2 cellular contexts compared by ENCODE assay signal in the genomic region with DNA sequence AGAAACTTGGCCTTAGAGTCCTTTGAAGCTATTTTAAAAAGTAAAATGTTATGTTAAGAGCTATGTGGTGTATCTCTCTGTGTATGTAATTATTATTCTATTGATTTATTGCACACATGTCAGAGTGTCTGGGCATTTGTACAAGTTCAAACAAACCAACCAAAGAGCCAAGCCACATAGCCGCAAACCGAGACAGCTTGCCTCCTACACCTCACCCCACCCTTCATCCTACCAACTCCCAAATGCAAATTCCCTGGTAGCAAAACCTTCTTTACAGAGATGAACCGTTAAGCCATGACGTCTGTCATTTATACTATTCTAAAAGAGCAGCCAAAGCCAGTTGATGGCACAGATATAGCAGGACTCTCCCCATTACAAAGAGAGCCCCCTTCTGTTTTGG.
TF ChIP-seq lines count a peak whose summit lies in the region.

No MANE protein-coding gene starts in this region.

TF ChIP-seq in GM23338, 12 proteins besides CTCF, POLR2A, EP300 and RAD21 (continued from another document):
- TF ChIP-seq, protein P1, sequence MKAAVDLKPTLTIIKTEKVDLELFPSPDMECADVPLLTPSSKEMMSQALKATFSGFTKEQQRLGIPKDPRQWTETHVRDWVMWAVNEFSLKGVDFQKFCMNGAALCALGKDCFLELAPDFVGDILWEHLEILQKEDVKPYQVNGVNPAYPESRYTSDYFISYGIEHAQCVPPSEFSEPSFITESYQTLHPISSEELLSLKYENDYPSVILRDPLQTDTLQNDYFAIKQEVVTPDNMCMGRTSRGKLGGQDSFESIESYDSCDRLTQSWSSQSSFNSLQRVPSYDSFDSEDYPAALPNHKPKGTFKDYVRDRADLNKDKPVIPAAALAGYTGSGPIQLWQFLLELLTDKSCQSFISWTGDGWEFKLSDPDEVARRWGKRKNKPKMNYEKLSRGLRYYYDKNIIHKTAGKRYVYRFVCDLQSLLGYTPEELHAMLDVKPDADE (IDR thresholded peaks at IDR 0.05): no peak
- TF ChIP-seq STAT1 (IDR thresholded peaks at IDR 0.05; ENCODE audit: unreplicated experiment): no peak
- TF ChIP-seq, protein P2, sequence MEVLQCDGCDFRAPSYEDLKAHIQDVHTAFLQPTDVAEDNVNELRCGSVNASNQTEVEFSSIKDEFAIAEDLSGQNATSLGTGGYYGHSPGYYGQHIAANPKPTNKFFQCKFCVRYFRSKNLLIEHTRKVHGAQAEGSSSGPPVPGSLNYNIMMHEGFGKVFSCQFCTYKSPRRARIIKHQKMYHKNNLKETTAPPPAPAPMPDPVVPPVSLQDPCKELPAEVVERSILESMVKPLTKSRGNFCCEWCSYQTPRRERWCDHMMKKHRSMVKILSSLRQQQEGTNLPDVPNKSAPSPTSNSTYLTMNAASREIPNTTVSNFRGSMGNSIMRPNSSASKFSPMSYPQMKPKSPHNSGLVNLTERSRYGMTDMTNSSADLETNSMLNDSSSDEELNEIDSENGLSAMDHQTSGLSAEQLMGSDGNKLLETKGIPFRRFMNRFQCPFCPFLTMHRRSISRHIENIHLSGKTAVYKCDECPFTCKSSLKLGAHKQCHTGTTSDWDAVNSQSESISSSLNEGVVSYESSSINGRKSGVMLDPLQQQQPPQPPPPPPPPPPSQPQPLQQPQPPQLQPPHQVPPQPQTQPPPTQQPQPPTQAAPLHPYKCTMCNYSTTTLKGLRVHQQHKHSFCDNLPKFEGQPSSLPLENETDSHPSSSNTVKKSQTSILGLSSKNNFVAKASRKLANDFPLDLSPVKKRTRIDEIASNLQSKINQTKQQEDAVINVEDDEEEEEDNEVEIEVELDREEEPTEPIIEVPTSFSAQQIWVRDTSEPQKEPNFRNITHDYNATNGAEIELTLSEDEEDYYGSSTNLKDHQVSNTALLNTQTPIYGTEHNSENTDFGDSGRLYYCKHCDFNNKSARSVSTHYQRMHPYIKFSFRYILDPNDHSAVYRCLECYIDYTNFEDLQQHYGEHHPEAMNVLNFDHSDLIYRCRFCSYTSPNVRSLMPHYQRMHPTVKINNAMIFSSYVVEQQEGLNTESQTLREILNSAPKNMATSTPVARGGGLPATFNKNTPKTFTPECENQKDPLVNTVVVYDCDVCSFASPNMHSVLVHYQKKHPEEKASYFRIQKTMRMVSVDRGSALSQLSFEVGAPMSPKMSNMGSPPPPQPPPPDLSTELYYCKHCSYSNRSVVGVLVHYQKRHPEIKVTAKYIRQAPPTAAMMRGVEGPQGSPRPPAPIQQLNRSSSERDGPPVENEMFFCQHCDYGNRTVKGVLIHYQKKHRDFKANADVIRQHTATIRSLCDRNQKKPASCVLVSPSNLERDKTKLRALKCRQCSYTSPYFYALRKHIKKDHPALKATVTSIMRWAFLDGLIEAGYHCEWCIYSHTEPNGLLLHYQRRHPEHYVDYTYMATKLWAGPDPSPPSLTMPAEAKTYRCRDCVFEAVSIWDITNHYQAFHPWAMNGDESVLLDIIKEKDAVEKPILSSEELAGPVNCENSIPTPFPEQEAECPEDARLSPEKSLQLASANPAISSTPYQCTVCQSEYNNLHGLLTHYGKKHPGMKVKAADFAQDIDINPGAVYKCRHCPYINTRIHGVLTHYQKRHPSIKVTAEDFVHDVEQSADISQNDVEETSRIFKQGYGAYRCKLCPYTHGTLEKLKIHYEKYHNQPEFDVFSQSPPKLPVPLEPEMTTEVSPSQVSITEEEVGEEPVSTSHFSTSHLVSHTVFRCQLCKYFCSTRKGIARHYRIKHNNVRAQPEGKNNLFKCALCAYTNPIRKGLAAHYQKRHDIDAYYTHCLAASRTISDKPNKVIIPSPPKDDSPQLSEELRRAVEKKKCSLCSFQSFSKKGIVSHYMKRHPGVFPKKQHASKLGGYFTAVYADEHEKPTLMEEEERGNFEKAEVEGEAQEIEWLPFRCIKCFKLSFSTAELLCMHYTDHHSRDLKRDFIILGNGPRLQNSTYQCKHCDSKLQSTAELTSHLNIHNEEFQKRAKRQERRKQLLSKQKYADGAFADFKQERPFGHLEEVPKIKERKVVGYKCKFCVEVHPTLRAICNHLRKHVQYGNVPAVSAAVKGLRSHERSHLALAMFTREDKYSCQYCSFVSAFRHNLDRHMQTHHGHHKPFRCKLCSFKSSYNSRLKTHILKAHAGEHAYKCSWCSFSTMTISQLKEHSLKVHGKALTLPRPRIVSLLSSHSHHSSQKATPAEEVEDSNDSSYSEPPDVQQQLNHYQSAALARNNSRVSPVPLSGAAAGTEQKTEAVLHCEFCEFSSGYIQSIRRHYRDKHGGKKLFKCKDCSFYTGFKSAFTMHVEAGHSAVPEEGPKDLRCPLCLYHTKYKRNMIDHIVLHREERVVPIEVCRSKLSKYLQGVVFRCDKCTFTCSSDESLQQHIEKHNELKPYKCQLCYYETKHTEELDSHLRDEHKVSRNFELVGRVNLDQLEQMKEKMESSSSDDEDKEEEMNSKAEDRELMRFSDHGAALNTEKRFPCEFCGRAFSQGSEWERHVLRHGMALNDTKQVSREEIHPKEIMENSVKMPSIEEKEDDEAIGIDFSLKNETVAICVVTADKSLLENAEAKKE (CRISPR knock-in tag; IDR thresholded peaks at IDR 0.05): no peak
- TF ChIP-seq, protein P3, sequence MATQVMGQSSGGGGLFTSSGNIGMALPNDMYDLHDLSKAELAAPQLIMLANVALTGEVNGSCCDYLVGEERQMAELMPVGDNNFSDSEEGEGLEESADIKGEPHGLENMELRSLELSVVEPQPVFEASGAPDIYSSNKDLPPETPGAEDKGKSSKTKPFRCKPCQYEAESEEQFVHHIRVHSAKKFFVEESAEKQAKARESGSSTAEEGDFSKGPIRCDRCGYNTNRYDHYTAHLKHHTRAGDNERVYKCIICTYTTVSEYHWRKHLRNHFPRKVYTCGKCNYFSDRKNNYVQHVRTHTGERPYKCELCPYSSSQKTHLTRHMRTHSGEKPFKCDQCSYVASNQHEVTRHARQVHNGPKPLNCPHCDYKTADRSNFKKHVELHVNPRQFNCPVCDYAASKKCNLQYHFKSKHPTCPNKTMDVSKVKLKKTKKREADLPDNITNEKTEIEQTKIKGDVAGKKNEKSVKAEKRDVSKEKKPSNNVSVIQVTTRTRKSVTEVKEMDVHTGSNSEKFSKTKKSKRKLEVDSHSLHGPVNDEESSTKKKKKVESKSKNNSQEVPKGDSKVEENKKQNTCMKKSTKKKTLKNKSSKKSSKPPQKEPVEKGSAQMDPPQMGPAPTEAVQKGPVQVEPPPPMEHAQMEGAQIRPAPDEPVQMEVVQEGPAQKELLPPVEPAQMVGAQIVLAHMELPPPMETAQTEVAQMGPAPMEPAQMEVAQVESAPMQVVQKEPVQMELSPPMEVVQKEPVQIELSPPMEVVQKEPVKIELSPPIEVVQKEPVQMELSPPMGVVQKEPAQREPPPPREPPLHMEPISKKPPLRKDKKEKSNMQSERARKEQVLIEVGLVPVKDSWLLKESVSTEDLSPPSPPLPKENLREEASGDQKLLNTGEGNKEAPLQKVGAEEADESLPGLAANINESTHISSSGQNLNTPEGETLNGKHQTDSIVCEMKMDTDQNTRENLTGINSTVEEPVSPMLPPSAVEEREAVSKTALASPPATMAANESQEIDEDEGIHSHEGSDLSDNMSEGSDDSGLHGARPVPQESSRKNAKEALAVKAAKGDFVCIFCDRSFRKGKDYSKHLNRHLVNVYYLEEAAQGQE (IDR thresholded peaks at IDR 0.05; ENCODE audit: unreplicated experiment): no peak
- no peak for TF ChIP-seq NANOG (IDR thresholded peaks at IDR 0.05; ENCODE audit: borderline replicate concordance)
- TF ChIP-seq EZH2phosphoT487 (IDR thresholded peaks at IDR 0.05; ENCODE audit: unreplicated experiment): no peak
- TF ChIP-seq POLR2AphosphoS5 (IDR thresholded peaks at IDR 0.05; ENCODE audit: low read depth): no peak
- no peak for TF ChIP-seq ZNF331 (CRISPR knock-in tag; IDR thresholded peaks at IDR 0.05; ENCODE audit: low read depth)

TF ChIP-seq in H1, 55 proteins besides CTCF, POLR2A, EP300 and RAD21 (continued from another document):
- no peak for TF ChIP-seq SRF (IDR thresholded peaks at IDR 0.05; ENCODE audit: low read depth, low read length)
